Comparison of ENCODE assay signal across 8 cellular contexts in genomic region chrX:65871671-65872311, GRCh38.
DNase-seq lines count a peak whose midpoint lies in the region; ATAC-seq and TF ChIP-seq lines count a peak whose summit lies in the region.

No MANE protein-coding gene starts in this region.

- WGBS in psoas muscle, 3 donors = 36 to 54% (median 50%) methylated on average over 7 of the region's 7 CpGs

- H3K4me3 ChIP-seq in GM12865 (ENCODE audit: low read depth, low read length) (no peak overlapping the region), fibroblast of pulmonary artery (replicated peaks; ENCODE audit: low read depth, low read length) (no peak overlapping the region), psoas muscle (no peak overlapping the region)

- H3K4me1 ChIP-seq in psoas muscle = no peaks in the 10 kb centered on the region

- DNase-seq in GM12865 (ENCODE audit: low read depth) (peak; percentile 69), NCI-H1105 (lab: John Stamatoyannopoulos, UW) (peak; percentile 20), fibroblast of pulmonary artery (ENCODE audit: low read depth) (peak; percentile 51), psoas muscle (no peak), DMS 273 (lab: John Stamatoyannopoulos, UW; ENCODE audit: unreplicated experiment) (no peak), 8988T (no peak), NCI-H748 treated with DMSO at 0.1 percent for 48 hours (lab: John Stamatoyannopoulos, UW) (no peak)

- ATAC-seq in GM21619 (IDR thresholded peaks at IDR 0.05; ENCODE audit: unreplicated experiment) = peak; percentile 87
- ATAC-seq in psoas muscle = no peak

- intact Hi-C loops in psoas muscle (cut with DNase I) = no loop called here

- peaks cover 5% of the 10 kb centered on the region for H3K9me3 ChIP-seq in psoas muscle

- TF ChIP-seq CTCF in GM12865 (IDR thresholded peaks at IDR 0.05; ENCODE audit: insufficient read depth, low read depth, low read length, missing control alignments) (peak; percentile 27), fibroblast of pulmonary artery (IDR thresholded peaks at IDR 0.05; ENCODE audit: low read length, missing control alignments) (peak; percentile 14), psoas muscle (IDR thresholded peaks at IDR 0.05) (no peak)

- H3K27me3 ChIP-seq in psoas muscle (ENCODE audit: insufficient read depth in 3 of 3, low read length in 2 of 3) = peaks cover 0 to 14% (median 0%) of the 10 kb centered on the region in 3 donors

- H3K36me3 ChIP-seq in psoas muscle (ENCODE audit: insufficient read depth in 1 of 2, low read depth in 1 of 2) = no peaks in the 10 kb centered on the region

- H3K27ac ChIP-seq in psoas muscle = no peak overlapping the region

Comparison
In these comparisons a context has a peak if more than half of its experiments do, and no peak if none do; other contexts are left out.
1. DNase-seq: peak in GM12865 (single experiment), NCI-H1105 (single experiment) and fibroblast of pulmonary artery (single experiment); none in psoas muscle (0 of 2), DMS 273 (single experiment), 8988T (single experiment) and NCI-H748 treated with DMSO at 0.1 percent for 48 hours (single experiment).